In genomic region chr1:155226188-155226909, GRCh38 we compare ENCODE assay signal across 7 cellular contexts. TPM values are rescaled to one million over a fixed set of nuclear protein-coding genes. Genes with fewer than 3 reads are reported as not detected.
A peak's percentile ranks its signal among the peaks of the same experiment; 100 is the strongest.
DNase-seq lines count a peak whose midpoint lies in the region; ATAC-seq, FAIRE-seq and TF ChIP-seq lines count a peak whose summit lies in the region.

No MANE protein-coding gene starts in this region.

- peak; percentile 53 to 69 for ATAC-seq in left cardiac atrium

- H3K4me1 Mint-ChIP-seq in type B pancreatic cell (ENCODE audit: unreplicated experiment), result peaks cover 24% of the 10 kb centered on the region

- no peaks in the 10 kb centered on the region for H3K27me3 Mint-ChIP-seq in type B pancreatic cell

- FAIRE-seq in GM19239 (lab: Jason Lieb, UNC), result peak; percentile 65

- peak; percentile 59 for TF ChIP-seq CTCF in type B pancreatic cell (conservative IDR thresholded peaks at IDR 0.05)

- peak; percentile 66 for DNase-seq in GM19239 (ENCODE audit: insufficient read length, low spot score)
- DNase-seq in NCI-H128 (lab: John Stamatoyannopoulos, UW; ENCODE audit: unreplicated experiment), result peak; percentile 63
- DNase-seq in SKM-1 (lab: John Stamatoyannopoulos, UW; ENCODE audit: unreplicated experiment), result peak; percentile 99
- DNase-seq in activated naive CD8-positive, alpha-beta T cell treated with anti-CD3 and anti-CD28 coated beads, Interleukin-2, amount 50 U/mL, for 16 hours (ENCODE audit: low read depth, low spot score), result peak; percentile 66
- peak; percentile 82 for DNase-seq in left cardiac atrium
- DNase-seq in posterior vena cava (ENCODE audit: low spot score), result peak; percentile 94
- DNase-seq in type B pancreatic cell (ENCODE audit: extremely low spot score, unreplicated experiment), result no peak

- no peaks in the 10 kb centered on the region for H3K36me3 Mint-ChIP-seq in type B pancreatic cell

- H3K4me3 Mint-ChIP-seq in type B pancreatic cell, result peak overlapping the region; percentile 94

- H3K9me3 Mint-ChIP-seq in type B pancreatic cell, result no peaks in the 10 kb centered on the region

- intact Hi-C loops in left cardiac atrium (cut with DNase I) (no loop called here), posterior vena cava (cut with DNase I) (loop anchor here (2.0 to 10.0 kb wide), 3 partner anchors 20 to 52 kb away; partner anchors contain the start of genes KRTCAP2 (in 1 of the 2), THBS3 (in 1 of the 2) and TRIM46 (in 1 of the 2))

- peak overlapping the region; percentile 96 for H3K27ac Mint-ChIP-seq in type B pancreatic cell

RNA-seq across cellular contexts. Expression of gene MTX1, which starts 17.9 kb away (rescaled TPM):
- total RNA-seq in left cardiac atrium (10 to 100 TPM; 19.7 to 25.5 TPM), posterior vena cava (10 to 100 TPM; 20.9 to 26.8 TPM), type B pancreatic cell (ENCODE audit: low replicate concordance) (34.0 and 44.2 TPM in 2 replicates)

RNA-seq across cellular contexts. Expression of gene THBS3, which starts 18.7 kb away (rescaled TPM):
- 10 to 100 TPM; 17.9 to 18.6 TPM for total RNA-seq in left cardiac atrium
- 10 to 100 TPM; 46.3 to 96.6 TPM for total RNA-seq in posterior vena cava
- total RNA-seq in type B pancreatic cell (ENCODE audit: low replicate concordance), result 23.2 and 28.0 TPM in 2 replicates

RNA-seq across cellular contexts. Expression of gene ENTREP3, which starts 28.9 kb away (rescaled TPM):
- total RNA-seq in left cardiac atrium, result 10 to 100 TPM; 16.1 to 18.7 TPM
- total RNA-seq in posterior vena cava, result 10 to 100 TPM; 21.3 to 25.3 TPM
- 37.4 and 55.7 TPM in 2 replicates for total RNA-seq in type B pancreatic cell (ENCODE audit: low replicate concordance)

RNA-seq across cellular contexts. Expression of gene SCAMP3, which starts 35.8 kb away (rescaled TPM):
- total RNA-seq in left cardiac atrium (10 to 100 TPM; 53.6 to 66.4 TPM), posterior vena cava (10 to 100 TPM; 34.7 to 37.3 TPM), type B pancreatic cell (ENCODE audit: low replicate concordance) (52.0 and 58.7 TPM in 2 replicates)

RNA-seq across cellular contexts. Expression of gene CLK2, which starts 47.0 kb away (rescaled TPM):
- total RNA-seq in left cardiac atrium (10 to 100 TPM; 19.7 to 23.8 TPM), posterior vena cava (10 to 100 TPM; 31.2 to 32.3 TPM), type B pancreatic cell (ENCODE audit: low replicate concordance) (61.5 and 96.8 TPM in 2 replicates)

Comparison
In these comparisons a context has a peak if more than half of its experiments do, and no peak if none do; other contexts are left out.
1. intact Hi-C loops: an anchor here in posterior vena cava (2.0 to 10.0 kb wide); none called in left cardiac atrium.